In genomic region chr1:93042134-93042821, GRCh38 we compare ENCODE assay signal across 7 cellular contexts. TPM values are rescaled to one million over a fixed set of nuclear protein-coding genes. Genes with fewer than 3 reads are reported as not detected.
DNase-seq lines count a peak whose midpoint lies in the region; ATAC-seq and TF ChIP-seq lines count a peak whose summit lies in the region.

No MANE protein-coding gene starts in this region.

- peak overlapping the region; percentile 89 for H3K4me2 ChIP-seq in OCI-LY3 (ENCODE audit: low read length)

- ATAC-seq in GM18870 (IDR thresholded peaks at IDR 0.05; ENCODE audit: unreplicated experiment) (peak; percentile 90), HG02763 (IDR thresholded peaks at IDR 0.05; ENCODE audit: unreplicated experiment) (peak; percentile 91), left lobe of liver (peak; percentile 91)

- H4K20me1 ChIP-seq in OCI-LY3 (ENCODE audit: insufficient read depth, low read length): no peaks in the 10 kb centered on the region

- peak overlapping the region; percentile 64 for H3K9ac ChIP-seq in OCI-LY3 (ENCODE audit: low read length)

- no peaks in the 10 kb centered on the region for H3K79me2 ChIP-seq in OCI-LY3 (ENCODE audit: low read length)

- no peaks in the 10 kb centered on the region for H3K27me3 ChIP-seq in OCI-LY3 (ENCODE audit: low read depth, low read length)

- no peaks in the 10 kb centered on the region for H3K36me3 ChIP-seq in OCI-LY3 (replicated peaks; ENCODE audit: low read depth, low read length)

- DNase-seq in left lobe of liver (ENCODE audit: low spot score) (no peak), mucosa of gallbladder (ENCODE audit: low spot score) (no peak), islet precursor cell (no peak), DMS 273 treated with DMSO at 0.1 percent for 48 hours (lab: John Stamatoyannopoulos, UW) (no peak)

- peak overlapping the region; percentile 72 for H3K4me3 ChIP-seq in OCI-LY3 (ENCODE audit: low read length)

- no peaks in the 10 kb centered on the region for H3K9me3 ChIP-seq in OCI-LY3 (ENCODE audit: insufficient read depth, low read length)

- peaks cover 26% of the 10 kb centered on the region for H3K4me1 ChIP-seq in OCI-LY3 (ENCODE audit: low read length)

- no peak for TF ChIP-seq CTCF in OCI-LY3 (IDR thresholded peaks at IDR 0.05; ENCODE audit: low read depth, low read length)

- peak overlapping the region; percentile 60 for H3K27ac ChIP-seq in OCI-LY3 (ENCODE audit: low read length)

- H2AFZ ChIP-seq in OCI-LY3 (ENCODE audit: low read depth, low read length): peak overlapping the region; percentile 99

RNA-seq across cellular contexts. Expression of gene MTF2, which starts 36.8 kb away (rescaled TPM):
- 8.2 TPM for total RNA-seq in left lobe of liver
- total RNA-seq in mucosa of gallbladder: 24.3 TPM
